ENCODE assay signal across 34 cellular contexts in genomic region chr5:4981612-4982011, GRCh38.
"Had no signal": no experiment of that assay in that cellular context is flagged by ENCODE, and none has a peak within 500 bp of the region (broad histone marks: within the 10 kb centered on the region; RNA-seq: fewer than 3 reads in every experiment).

No MANE protein-coding gene starts in this region.

- H3K36me3 ChIP-seq: adrenal gland, ascending aorta, brain microvascular endothelial cell, breast epithelium, cardiac muscle cell had no signal

- H3K27ac ChIP-seq: adrenal gland, ascending aorta, body of pancreas, brain microvascular endothelial cell, breast epithelium, cardiac muscle cell had no signal

- H3K9me3 ChIP-seq: adrenal gland, ascending aorta, body of pancreas, breast epithelium had no signal

- H3K4me1 ChIP-seq: adrenal gland, ascending aorta, body of pancreas, breast epithelium had no signal

- H3K4me3 ChIP-seq: adrenal gland, ascending aorta, body of pancreas, breast epithelium, cardiac muscle cell had no signal

- ATAC-seq: activated naive CD4-positive, alpha-beta T cell treated with anti-CD3 and anti-CD28 coated beads, Interleukin-2, amount 50 U/mL, for 72 hours; activated naive CD8-positive, alpha-beta T cell treated with anti-CD3 and anti-CD28 coated beads, Interleukin-2, amount 50 U/mL, for 24 hours; activated T-cell treated with anti-CD3 and anti-CD28 coated beads, Interleukin-2, amount 50 U/mL, for 4 hours; activated T-cell treated with anti-CD3 and anti-CD28 coated beads, Interleukin-2, amount 50 U/mL, for 72 hours; activated T-helper 17 cell treated with anti-CD3 and anti-CD28 coated beads, Interleukin-2, amount 50 U/mL, for 72 hours; body of pancreas had no signal

- DNase-seq: activated effector memory CD4-positive, alpha-beta T cell treated with anti-CD3 and anti-CD28 coated beads, Interleukin-2, amount 50 U/mL, for 16 hours; activated effector memory CD4-positive, alpha-beta T cell treated with Interleukin-2 at 50 U/mL for 16 hours; activated gamma-delta T cell; activated gamma-delta T cell treated with Interleukin-2 at 50 U/mL for 16 hours; activated naive CD4-positive, alpha-beta T cell; activated naive CD4-positive, alpha-beta T cell treated with anti-CD3 and anti-CD28 coated beads for 36 hours; activated naive CD4-positive, alpha-beta T cell treated with anti-CD3 and anti-CD28 coated beads, Interleukin-2, amount 10 ng/mL, durations not matched to agents 7 days and 5 days; activated naive CD4-positive, alpha-beta T cell treated with anti-CD3 and anti-CD28 coated beads, Interleukin-2, amount 50 U/mL, for 16 hours; activated naive CD4-positive, alpha-beta T cell treated with Interleukin-2 at 50 U/mL for 16 hours; activated naive CD8-positive, alpha-beta T cell treated with anti-CD3 and anti-CD28 coated beads for 36 hours; activated naive CD8-positive, alpha-beta T cell treated with anti-CD3 and anti-CD28 coated beads, Interleukin-2, amount 10 ng/mL, durations not matched to agents 7 days and 5 days; activated naive CD8-positive, alpha-beta T cell treated with anti-CD3 and anti-CD28 coated beads, Interleukin-2, amount 50 U/mL, for 24 hours; activated T-cell treated with anti-CD3 and anti-CD28 coated beads, Interleukin-2, amount 50 U/mL, for 1 hour; activated T-cell treated with anti-CD3 and anti-CD28 coated beads, Interleukin-2, amount 50 U/mL, for 24 hours; activated T-cell treated with anti-CD3 and anti-CD28 coated beads, Interleukin-2, amount 50 U/mL, for 4 hours; activated T-cell treated with anti-CD3 and anti-CD28 coated beads, Interleukin-2, amount 50 U/mL, for 48 hours; activated T-cell treated with anti-CD3 and anti-CD28 coated beads, Interleukin-2, amount 50 U/mL, for 72 hours; adrenal gland; amniotic stem cell; amygdala; anterior cingulate cortex; aorta; body of pancreas; brain microvascular endothelial cell; caudate nucleus; central memory CD4-positive, alpha-beta T cell; cerebellar nuclear complex had no signal

- FAIRE-seq: astrocyte, bronchial epithelial cell had no signal
